Comparison of ENCODE assay signal across 9 cellular contexts in the genomic region with DNA sequence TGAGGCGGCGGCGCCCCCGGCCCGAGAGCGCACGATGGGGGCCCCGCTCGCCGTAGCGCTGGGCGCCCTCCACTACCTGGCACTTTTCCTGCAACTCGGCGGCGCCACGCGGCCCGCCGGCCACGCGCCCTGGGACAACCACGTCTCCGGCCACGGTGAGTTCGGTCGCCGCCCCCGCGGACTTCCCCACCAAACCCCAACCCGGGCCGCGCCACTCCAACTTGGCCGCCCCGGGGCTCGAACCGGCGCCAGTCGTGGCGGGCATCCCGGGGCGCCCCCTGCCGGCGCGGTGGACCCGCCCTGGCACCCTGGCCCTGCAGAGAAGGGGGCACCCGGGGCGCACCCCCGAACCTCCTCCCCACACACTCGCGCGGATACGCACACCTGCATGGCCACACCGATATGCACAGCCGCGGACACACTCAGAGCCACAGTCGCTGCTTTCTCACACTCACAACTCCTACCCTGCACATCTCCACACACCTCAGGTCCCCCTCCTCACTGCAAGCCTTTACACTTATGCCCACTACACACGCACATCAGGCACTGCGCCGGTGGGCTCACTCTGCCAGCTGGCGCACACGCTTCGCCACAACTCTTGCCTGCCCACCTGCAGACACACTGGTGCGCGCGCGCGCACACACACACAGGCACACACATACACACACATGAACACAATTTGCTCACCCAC. TPM values are rescaled to one million over a fixed set of nuclear protein-coding genes. Genes with fewer than 3 reads are reported as not detected.
DNase-seq lines count a peak whose midpoint lies in the region; ATAC-seq, FAIRE-seq and TF ChIP-seq lines count a peak whose summit lies in the region.
"Had no signal": no experiment of that assay in that cellular context is flagged by ENCODE, and none has a peak within 500 bp of the region (broad histone marks: within the 10 kb centered on the region; RNA-seq: fewer than 3 reads in every experiment).

No MANE protein-coding gene starts in this region.

- no CpG with 5 or more reads among the region's 67 CpGs for WGBS in H9 (ENCODE audit: extremely low coverage, insufficient read length, low lambda C conversion rate)

- H3K23ac ChIP-seq in H9 (ENCODE audit: insufficient read length, low read depth, low read length), result no peak overlapping the region

- POLR2A ChIA-PET in naive thymus-derived CD4-positive, alpha-beta T cell (lab: Charles Lee), result no interaction called here

- H2BK15ac ChIP-seq in H9 (ENCODE audit: low read depth, low read length), result no peak overlapping the region

- H2AK5ac ChIP-seq in H9 (ENCODE audit: insufficient read length, low read length), result no peak overlapping the region

- peak overlapping the region; percentile 27 for H3K4me3 ChIP-seq in AG10803 (ENCODE audit: low read length)
- peak overlapping the region; percentile 48 for H3K4me3 ChIP-seq in bronchial epithelial cell (ENCODE audit: low read depth, low read length)
- no peak overlapping the region for H3K4me3 ChIP-seq in naive thymus-derived CD4-positive, alpha-beta T cell (ENCODE audit: low read length)

- no peak overlapping the region for H2BK20ac ChIP-seq in H9 (ENCODE audit: low read depth, low read length, poor library complexity, severe bottlenecking)

- H3K4me3 Mint-ChIP-seq in H9, result peak overlapping the region; percentile 65 to 82
- peak overlapping the region; percentile 56 to 83 (median 72) for H3K4me3 Mint-ChIP-seq in naive thymus-derived CD4-positive, alpha-beta T cell

- H3K4me2 ChIP-seq in H9 (ENCODE audit: insufficient read depth, insufficient read length, low read length), result peak overlapping the region; percentile 34

- no peak overlapping the region for H4K5ac ChIP-seq in H9 (ENCODE audit: insufficient read length, low read depth, low read length)

- no peaks in the 10 kb centered on the region for H3K36me3 ChIP-seq in bronchial epithelial cell (ENCODE audit: control insufficient read depth, insufficient read depth, low read length)
- H3K36me3 ChIP-seq in naive thymus-derived CD4-positive, alpha-beta T cell (ENCODE audit: control insufficient read depth in 2 of 3, insufficient read depth in 3 of 3, low read length in 3 of 3), result no peaks in the 10 kb centered on the region

- H3K14ac ChIP-seq in H9 (ENCODE audit: insufficient read depth, low read length), result peak overlapping the region; percentile 28; the same call in 1 of the 2 replicates

- no peaks in the 10 kb centered on the region for H3K27me3 ChIP-seq in H9 (ENCODE audit: insufficient read depth, low read length)
- H3K27me3 ChIP-seq in bronchial epithelial cell (ENCODE audit: control insufficient read depth, insufficient read depth, low read length), result no peaks in the 10 kb centered on the region
- peaks cover 0 to 5% of the 10 kb centered on the region in 2 donors for H3K27me3 ChIP-seq in naive thymus-derived CD4-positive, alpha-beta T cell (ENCODE audit: control insufficient read depth in 2 of 2, insufficient read depth in 2 of 2, low read length in 2 of 2)

- no peaks in the 10 kb centered on the region for H3K79me1 ChIP-seq in H9 (ENCODE audit: insufficient read depth, low read depth, low read length, poor library complexity, severe bottlenecking)

- H3K23me2 ChIP-seq in H9 (ENCODE audit: insufficient read length, low read depth, low read length, poor library complexity, severe bottlenecking), result peaks cover 3% of the 10 kb centered on the region

- H4K20me1 ChIP-seq in H9 (ENCODE audit: control insufficient read depth, insufficient read depth, insufficient read length), result no peaks in the 10 kb centered on the region

- intact Hi-C loops in naive thymus-derived CD4-positive, alpha-beta T cell (cut with micrococcal nuclease), result no loop called here

- H4K8ac ChIP-seq in H9 (replicated peaks; ENCODE audit: insufficient read length, low read depth, low read length), result no peak overlapping the region

- DNase-seq in AG10803 (ENCODE audit: low read depth), result no peak
- peak; percentile 38 for DNase-seq in H9
- no peak for DNase-seq in bronchial epithelial cell (ENCODE audit: low read depth)
- peak in 1 of 9 donors; percentile 22 for DNase-seq in naive thymus-derived CD4-positive, alpha-beta T cell
- no peak for DNase-seq in hippocampal formation (lab: John Stamatoyannopoulos, UW)
- DNase-seq in NCI-H524 (lab: John Stamatoyannopoulos, UW), result no peak
- no peak for DNase-seq in GM12891 (ENCODE audit: insufficient read length, low spot score)

- no peak overlapping the region for H2BK5ac ChIP-seq in H9 (ENCODE audit: insufficient read length, low read length)

- no peak overlapping the region for H3K9ac ChIP-seq in H9 (ENCODE audit: extremely low read depth, insufficient read length, low read length)

- H4K91ac ChIP-seq in H9 (ENCODE audit: insufficient read length, low read depth, low read length), result no peak overlapping the region

- H3K4me1 Mint-ChIP-seq in H9, result peaks cover 43 to 57% of the 10 kb centered on the region in 2 experiments
- peaks cover 6 to 18% (median 11%) of the 10 kb centered on the region in 7 donors for H3K4me1 Mint-ChIP-seq in naive thymus-derived CD4-positive, alpha-beta T cell

- no peaks in the 10 kb centered on the region for H3K9me3 ChIP-seq in H9 (ENCODE audit: control insufficient read depth, low read depth, low read length)
- no peaks in the 10 kb centered on the region for H3K9me3 ChIP-seq in naive thymus-derived CD4-positive, alpha-beta T cell (ENCODE audit: control insufficient read depth in 2 of 3, low read length in 3 of 3)

- no peak overlapping the region; a peak in 2 of 7 replicates for H3K27ac Mint-ChIP-seq in H9
- H3K27ac Mint-ChIP-seq in naive thymus-derived CD4-positive, alpha-beta T cell, result peak overlapping the region in 1 of 9 donors; percentile 82

- no peaks in the 10 kb centered on the region; a peak in 1 of 7 replicates for H3K36me3 Mint-ChIP-seq in H9 (ENCODE audit: insufficient read depth in 1 of 3, low read depth in 3 of 3)
- H3K36me3 Mint-ChIP-seq in naive thymus-derived CD4-positive, alpha-beta T cell, result peaks cover 0 to 8% (median 0%) of the 10 kb centered on the region in 5 donors

- no peak overlapping the region for H3K27ac ChIP-seq in H9 (ENCODE audit: insufficient read length, low read depth, low read length)
- no peak overlapping the region for H3K27ac ChIP-seq in naive thymus-derived CD4-positive, alpha-beta T cell (ENCODE audit: low read depth, low read length)

- no peak overlapping the region for H3K18ac ChIP-seq in H9 (ENCODE audit: insufficient read length, low read depth, low read length)

- peaks cover 0 to 4% of the 10 kb centered on the region in 2 experiments; a peak in 1 of 5 replicates for H3K9me3 Mint-ChIP-seq in H9
- H3K9me3 Mint-ChIP-seq in naive thymus-derived CD4-positive, alpha-beta T cell, result peaks cover 0 to 4% (median 0%) of the 10 kb centered on the region in 11 donors

- peaks cover 4% of the 10 kb centered on the region; the same call in 1 of the 2 replicates for H3K4me1 ChIP-seq in H9 (ENCODE audit: insufficient read depth, low read length)
- no peaks in the 10 kb centered on the region for H3K4me1 ChIP-seq in naive thymus-derived CD4-positive, alpha-beta T cell (ENCODE audit: control insufficient read depth in 2 of 2, insufficient read depth in 2 of 2, low read length in 2 of 2)

- H3K27me3 Mint-ChIP-seq in H9 (ENCODE audit: low read depth), result peaks cover 41% of the 10 kb centered on the region
- H3K27me3 Mint-ChIP-seq in naive thymus-derived CD4-positive, alpha-beta T cell, result peaks cover 61 to 83% (median 68%) of the 10 kb centered on the region in 5 donors

- H3K79me2 ChIP-seq in H9 (ENCODE audit: insufficient read depth, low read length), result no peaks in the 10 kb centered on the region

- FAIRE-seq in bronchial epithelial cell (lab: Jason Lieb, UNC), result no peak
- no peak for FAIRE-seq in GM12891 (lab: Jason Lieb, UNC)
- FAIRE-seq: colon had no signal

- no peak for TF ChIP-seq POLR2A in GM12891 (IDR thresholded peaks at IDR 0.05; ENCODE audit: low read depth, low read length)

- H3K4ac ChIP-seq in H9 (ENCODE audit: low read depth, low read length), result no peak overlapping the region

- H2BK12ac ChIP-seq in H9 (ENCODE audit: insufficient read length, low read depth, low read length), result no peak overlapping the region

- CTCF ChIA-PET in naive thymus-derived CD4-positive, alpha-beta T cell (lab: Charles Lee), result no interaction called here

- H2BK120ac ChIP-seq in H9 (ENCODE audit: low read depth, low read length, poor library complexity, severe bottlenecking), result no peak overlapping the region

- TF ChIP-seq CTCF in AG10803 (conservative IDR thresholded peaks at IDR 0.05; ENCODE audit: low read length) (0 out of 2 replicates have a peak, but pooled peaks have one; percentile 6), H9 (conservative IDR thresholded peaks at IDR 0.05) (peak; percentile 67), bronchial epithelial cell (IDR thresholded peaks at IDR 0.05; ENCODE audit: insufficient read depth, low read length, severe bottlenecking) (peak; percentile 37)

- H3K56ac ChIP-seq in H9 (ENCODE audit: insufficient read length, low read depth, low read length), result no peak overlapping the region

- H2AFZ ChIP-seq in H9 (ENCODE audit: low read length), result no peak overlapping the region

- ATAC-seq in naive thymus-derived CD4-positive, alpha-beta T cell, result no peak
- no peak for ATAC-seq in GM18502 (IDR thresholded peaks at IDR 0.05; ENCODE audit: poor library complexity, unreplicated experiment)

- H3T11ph ChIP-seq in H9 (ENCODE audit: low read length), result no peak overlapping the region

TF ChIP-seq in GM12891, 5 proteins besides CTCF, POLR2A, EP300 and RAD21:
- TF ChIP-seq SPI1 (IDR thresholded peaks at IDR 0.05; ENCODE audit: low read depth, low read length) (no peak), TAF1 (IDR thresholded peaks at IDR 0.05; ENCODE audit: low read depth, low read length) (no peak), PAX5 (IDR thresholded peaks at IDR 0.05; ENCODE audit: insufficient read depth, low read length, severe bottlenecking) (no peak), POLR2AphosphoS5 (IDR thresholded peaks at IDR 0.05; ENCODE audit: low read depth, low read length) (no peak), POU2F2 (IDR thresholded peaks at IDR 0.05; ENCODE audit: low read depth, low read length) (no peak)

RNA-seq across cellular contexts. Expression of gene VSTM2L, which starts 0.5 kb away (rescaled TPM):
- total RNA-seq in H9 (2021), result 2.1 and 2.2 TPM in 2 replicates
- 5.0 TPM in 2 replicates for total RNA-seq in bronchial epithelial cell
- total RNA-seq in naive thymus-derived CD4-positive, alpha-beta T cell, result under 1 TPM in 1 of 5 experiments, not detected in 4; 0.12 TPM
- polyA plus RNA-seq in naive thymus-derived CD4-positive, alpha-beta T cell, result not detected
- 0.06 TPM for polyA plus RNA-seq in GM12891 (2012; ENCODE audit: low read depth, missing spikeins)

Comparison
In these comparisons a context has a peak if more than half of its experiments do, and no peak if none do; other contexts are left out.
1. CTCF ChIP-seq: peak in every context shown above with its lines; median percentile 67 in H9; 37 in bronchial epithelial cell; 6 in AG10803.